11 cellular contexts compared by ENCODE assay signal in genomic region chr2:238848941-238849853, GRCh38. TPM values are rescaled to one million over a fixed set of nuclear protein-coding genes. Genes with fewer than 3 reads are reported as not detected.
DNase-seq lines count a peak whose midpoint lies in the region; ATAC-seq, FAIRE-seq and TF ChIP-seq lines count a peak whose summit lies in the region.
"Had no signal": no experiment of that assay in that cellular context is flagged by ENCODE, and none has a peak within 500 bp of the region (broad histone marks: within the 10 kb centered on the region; RNA-seq: fewer than 3 reads in every experiment).

No MANE protein-coding gene starts in this region.

- no peaks in the 10 kb centered on the region for H3K9me1 ChIP-seq in keratinocyte (ENCODE audit: control insufficient read depth, extremely low read depth, insufficient read depth, low read length)

- no peaks in the 10 kb centered on the region for H3K9me3 Mint-ChIP-seq in HFFc6

- 8% methylated on average over 73 of the region's 73 CpGs for WGBS in smooth muscle cell (ENCODE audit: low lambda C conversion rate)

- peaks cover 50% of the 10 kb centered on the region for H3K4me1 Mint-ChIP-seq in HFFc6 (ENCODE audit: low read depth)

- H4K20me1 ChIP-seq in keratinocyte (ENCODE audit: control insufficient read depth, extremely low read depth, insufficient read depth, low read length) (no peaks in the 10 kb centered on the region), smooth muscle cell (ENCODE audit: low read depth) (no peaks in the 10 kb centered on the region)

- FAIRE-seq in keratinocyte (lab: Jason Lieb, UNC) = no peak

- H3K36me3 ChIP-seq in keratinocyte (ENCODE audit: control insufficient read depth in 2 of 2, extremely low read depth in 1 of 2, insufficient read depth in 2 of 2, low read length in 2 of 2) (no peaks in the 10 kb centered on the region), smooth muscle cell (ENCODE audit: low read depth) (no peaks in the 10 kb centered on the region)

- no peak for TF ChIP-seq CTCF in HFFc6 (IDR thresholded peaks at IDR 0.05)
- no peak for TF ChIP-seq CTCF in keratinocyte (optimal IDR thresholded peaks at IDR 0.05 in 1 of 3, IDR thresholded peaks at IDR 0.05 in 1 of 3, conservative IDR thresholded peaks at IDR 0.05 in 1 of 3; ENCODE audit: extremely low read depth in 1 of 3, insufficient read depth in 2 of 3, low read length in 3 of 3)
- TF ChIP-seq CTCF in smooth muscle cell (IDR thresholded peaks at IDR 0.05; ENCODE audit: borderline replicate concordance, insufficient read depth, poor library complexity, severe bottlenecking) = no peak

- ATAC-seq in left lobe of liver = no peak
- no peak for ATAC-seq in HG02973 (IDR thresholded peaks at IDR 0.05; ENCODE audit: unreplicated experiment)

- H3K9ac ChIP-seq in keratinocyte (ENCODE audit: control insufficient read depth, extremely low read depth, insufficient read depth, low read length) (peak overlapping the region; percentile 47), smooth muscle cell (ENCODE audit: low read depth) (no peak overlapping the region)

- H3K36me3 Mint-ChIP-seq in HFFc6 (ENCODE audit: low read depth) = peaks cover 43% of the 10 kb centered on the region

- H3K9me3 ChIP-seq in keratinocyte (ENCODE audit: control insufficient read depth, low read depth, low read length) (no peaks in the 10 kb centered on the region), smooth muscle cell (replicated peaks; ENCODE audit: low read depth) (no peaks in the 10 kb centered on the region)

- H3K4me2 ChIP-seq in keratinocyte (ENCODE audit: control insufficient read depth, extremely low read depth, insufficient read depth, low read depth, low read length) (peak overlapping the region; percentile 62), smooth muscle cell (peak overlapping the region; percentile 91)

- H3K4me1 ChIP-seq in keratinocyte (ENCODE audit: control insufficient read depth, extremely low read depth, insufficient read depth, low read length) (no peaks in the 10 kb centered on the region), smooth muscle cell (ENCODE audit: low read depth) (peaks cover 5% of the 10 kb centered on the region)

- H3K4me3 ChIP-seq in keratinocyte (ENCODE audit: control insufficient read depth in 2 of 3, extremely low read depth in 1 of 3, insufficient read depth in 2 of 3, low read depth in 1 of 3, low read length in 3 of 3) = peak overlapping the region; percentile 46 to 64 (median 56)
- peak overlapping the region; percentile 61 for H3K4me3 ChIP-seq in smooth muscle cell

- H3K79me2 ChIP-seq in keratinocyte (ENCODE audit: control insufficient read depth, insufficient read depth, low read length) = peaks cover 6% of the 10 kb centered on the region
- H3K79me2 ChIP-seq in smooth muscle cell (ENCODE audit: low read depth) = no peaks in the 10 kb centered on the region

- peak overlapping the region; percentile 92 for H3K27ac Mint-ChIP-seq in HFFc6

- no peaks in the 10 kb centered on the region for H3F3A ChIP-seq in smooth muscle cell (ENCODE audit: low read depth)

- H3K27ac ChIP-seq in keratinocyte (ENCODE audit: control insufficient read depth, insufficient read depth, low read length) (no peak overlapping the region), smooth muscle cell (ENCODE audit: low read depth) (no peak overlapping the region)

- no peak for DNase-seq in HFFc6
- DNase-seq in cerebellar cortex (ENCODE audit: low spot score) = peak; percentile 10
- DNase-seq in keratinocyte (ENCODE audit: low read depth, low spot score) = no peak
- no peak for DNase-seq in smooth muscle cell (lab: John Stamatoyannopoulos, UW; ENCODE audit: unreplicated experiment)
- DNase-seq in left lobe of liver (ENCODE audit: low spot score) = no peak
- DNase-seq in midbrain (lab: John Stamatoyannopoulos, UW) = no peak
- no peak for DNase-seq in stimulated activated CD4-positive, alpha-beta T cell treated with anti-CD3 and anti-CD28 coated beads, Interleukin-15, amount 100 ng/mL, for 24 hours
- DNase-seq: activated CD4-positive, alpha-beta T cell treated with anti-CD3 and anti-CD28 coated beads, Interleukin-2, amount 50 U/mL, for 4 hours; effector CD4-positive, alpha-beta T cell; stimulated activated naive CD4-positive, alpha-beta T cell treated with Interleukin-2 at 50 U/mL for 16 hours had no signal

- peak overlapping the region; percentile 90 for H3K4me3 Mint-ChIP-seq in HFFc6

- H3K27me3 ChIP-seq in keratinocyte (ENCODE audit: control insufficient read depth, extremely low read depth, insufficient read depth, low read length) (peaks cover 57% of the 10 kb centered on the region), smooth muscle cell (ENCODE audit: low read depth) (peaks cover 78% of the 10 kb centered on the region)

- dilution Hi-C loops in keratinocyte (cut with MboI; ENCODE audit: extremely low pct_ligation_motif_present, low sequenced_read_pairs) = no loop called here

- H2AFZ ChIP-seq in keratinocyte (ENCODE audit: control insufficient read depth, low read length) (no peak overlapping the region), smooth muscle cell (ENCODE audit: low read depth) (peak overlapping the region; percentile 82)

- peaks cover 6% of the 10 kb centered on the region; the same call in 1 of the 2 replicates for H3K27me3 Mint-ChIP-seq in HFFc6 (ENCODE audit: insufficient read depth)

RNA-seq across cellular contexts. Expression of gene TWIST2, which starts 1.3 kb away (rescaled TPM):
- total RNA-seq in HFFc6 (2021; fragmentation: NEBNext Ultra II Directional; extraction: Animal tissue kit (Norgen Biotek cat#: 25700)) = 100 to 1,000 TPM; 127 to 146 (median 137) TPM
- polyA plus RNA-seq in keratinocyte = 5.5 to 6.2 TPM (median 6.0 TPM) in 3 replicates
- 0.51 TPM for polyA plus RNA-seq in keratinocyte (2011; ENCODE audit: low read depth)
- 4.9 and 8.6 TPM in 2 replicates for polyA plus RNA-seq in keratinocyte (2011; cell fraction: cytosol; rRNA removed)
- polyA plus RNA-seq in keratinocyte (2011; cell fraction: nucleus; rRNA removed) = 3.0 and 3.9 TPM in 2 replicates
- 1.1 and 5.7 TPM in 2 replicates for polyA plus RNA-seq in keratinocyte (2012; ENCODE audit: low replicate concordance)
- 1.8 to 2.5 TPM (median 2.1 TPM) in 3 replicates for polyA minus RNA-seq in keratinocyte
- 13.2 TPM for polyA minus RNA-seq in keratinocyte (2011; cell fraction: cytosol; rRNA and poly(A)+ RNA removed)
- 2.3 and 3.4 TPM in 2 replicates for polyA minus RNA-seq in keratinocyte (2011; cell fraction: nucleus; rRNA and poly(A)+ RNA removed)
- 0.18 and 2.4 TPM in 2 replicates for total RNA-seq in smooth muscle cell
- polyA plus RNA-seq in smooth muscle cell = 1.0 and 1.7 TPM in 2 replicates
- not detected for total RNA-seq in left lobe of liver

Comparison
In these comparisons a context has a peak if more than half of its experiments do, and no peak if none do; other contexts are left out.
1. RNA of gene TWIST2, which starts 1.3 kb away (total RNA-seq): 127 to 146 TPM in HFFc6; 0.18 to 2.4 TPM in smooth muscle cell and not detected in left lobe of liver (single experiment); every median in the first group is over 10 times any median in the second.